In the genomic region with DNA sequence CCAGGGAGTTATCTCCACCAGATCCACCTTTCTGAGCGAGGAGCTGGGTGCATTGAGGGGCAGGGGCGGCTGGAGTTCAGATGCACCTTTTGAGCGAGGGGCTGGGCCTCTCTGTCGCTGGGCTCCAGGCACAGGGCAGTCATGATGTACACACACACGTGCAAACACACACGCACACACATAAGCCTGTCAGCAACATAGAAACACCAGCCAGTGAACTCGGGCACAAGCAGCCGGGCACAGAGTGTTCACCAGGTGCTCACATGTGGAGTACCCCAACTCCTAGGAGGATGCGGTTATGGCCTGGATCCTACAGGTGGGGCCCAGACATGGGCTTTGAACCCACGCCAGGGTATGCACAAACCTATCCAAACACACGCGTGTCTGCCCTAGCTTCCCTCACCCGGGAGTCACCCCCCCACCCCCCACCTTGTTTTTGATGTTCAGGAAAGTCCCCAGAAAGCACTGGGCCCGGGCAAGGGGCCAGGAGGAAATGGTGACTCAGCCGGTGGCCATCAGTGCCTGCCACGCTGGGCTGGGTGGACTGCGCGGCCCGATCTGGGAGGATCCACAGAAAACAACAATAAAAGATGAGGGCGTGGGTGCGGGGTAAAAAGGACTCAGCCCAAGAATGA, we compare ENCODE assay signal across 8 cellular contexts. TPM values are rescaled to one million over a fixed set of nuclear protein-coding genes. Genes with fewer than 3 reads are reported as not detected.
A peak's percentile ranks its signal among the peaks of the same experiment; 100 is the strongest.
DNase-seq lines count a peak whose midpoint lies in the region; ATAC-seq and TF ChIP-seq lines count a peak whose summit lies in the region.
"Had no signal": no experiment of that assay in that cellular context is flagged by ENCODE, and none has a peak within 500 bp of the region (broad histone marks: within the 10 kb centered on the region; RNA-seq: fewer than 3 reads in every experiment).

No MANE protein-coding gene starts in this region.

- WGBS in testis, 2 donors, result 32 to 50% methylated on average over 18 to 21 of the region's 21 CpGs

- H3K4me1 ChIP-seq in mucosa of stomach (ENCODE audit: control insufficient read depth, insufficient read depth, low read length), result peaks cover 47% of the 10 kb centered on the region
- peaks cover 52% of the 10 kb centered on the region for H3K4me1 ChIP-seq in testis

- no peak for ATAC-seq in GM19467 (IDR thresholded peaks at IDR 0.05; ENCODE audit: unreplicated experiment)

- H3K9me3 ChIP-seq in mucosa of stomach (ENCODE audit: control insufficient read depth, low read length) (no peaks in the 10 kb centered on the region), testis (no peaks in the 10 kb centered on the region)

- DNase-seq in HT1080 (ENCODE audit: low read depth), result peak; percentile 81
- peak; percentile 59 for DNase-seq in activated CD4-positive, alpha-beta T cell treated with anti-CD3 and anti-CD28 coated beads for 48 hours
- peak; percentile 95 to 99 for DNase-seq in dermis microvascular lymphatic vessel endothelial cell (ENCODE audit: low read depth in 2 of 2)
- DNase-seq in testis, result peak; percentile 57
- DNase-seq in islet precursor cell, result no peak

- H3K4me3 ChIP-seq in mucosa of stomach (ENCODE audit: low read length), result no peak overlapping the region
- H3K4me3 ChIP-seq in testis, result no peak overlapping the region
- H3K4me3 ChIP-seq: cardiac muscle cell had no signal

- intact Hi-C loops in testis (cut with DNase I; ENCODE audit: low total_unique reads), result no loop called here

- TF ChIP-seq POLR2A in testis (IDR thresholded peaks at IDR 0.05), result no peak

- H3K27me3 ChIP-seq in mucosa of stomach (ENCODE audit: control insufficient read depth, insufficient read depth, low read length) (no peaks in the 10 kb centered on the region), testis (no peaks in the 10 kb centered on the region)
- H3K27me3 ChIP-seq: cardiac muscle cell had no signal

- H3K36me3 ChIP-seq in mucosa of stomach (ENCODE audit: control insufficient read depth, insufficient read depth, low read length) (no peaks in the 10 kb centered on the region), testis (ENCODE audit: low read depth, missing control alignments) (no peaks in the 10 kb centered on the region)
- H3K36me3 ChIP-seq: cardiac muscle cell had no signal

- peak overlapping the region; percentile 41 for H3K9ac ChIP-seq in mucosa of stomach (ENCODE audit: low read length)

- TF ChIP-seq CTCF in testis (IDR thresholded peaks at IDR 0.05), result no peak

- peak overlapping the region; percentile 81 to 90 for H3K27ac ChIP-seq in testis
- H3K27ac ChIP-seq: cardiac muscle cell had no signal

RNA-seq across cellular contexts. Expression of a gene that starts 13.3 kb away (rescaled TPM):
- total RNA-seq in HT1080 (2014; rRNA removed; shearing (Covaris generic)), result 8.7 and 10.3 TPM in 2 replicates
- 9.8 and 10.5 TPM in 2 replicates for polyA plus RNA-seq in HT1080 (2015; cell fraction: cytosol; rRNA removed)
- polyA plus RNA-seq in HT1080 (2015; cell fraction: nucleus; rRNA removed), result 16.5 and 19.4 TPM in 2 replicates
- 41.1 and 108 TPM in 2 replicates for total RNA-seq in dermis microvascular lymphatic vessel endothelial cell
- 10 to 100 TPM; 13.0 to 15.3 TPM for total RNA-seq in testis
- polyA plus RNA-seq in testis (ENCODE audit: insufficient read depth, low read depth, low replicate concordance), result 10.3 TPM

RNA-seq across cellular contexts. Expression of a gene that starts 54.3 kb away (rescaled TPM):
- not detected in 2 replicates for total RNA-seq in HT1080 (2014; rRNA removed; shearing (Covaris generic))
- polyA plus RNA-seq in HT1080 (2015; cell fraction: cytosol; rRNA removed), result 0.08 TPM in 1 of 2 replicates, not detected in the other
- polyA plus RNA-seq in HT1080 (2015; cell fraction: nucleus; rRNA removed), result 0.07 and 0.11 TPM in 2 replicates
- total RNA-seq in dermis microvascular lymphatic vessel endothelial cell (under 0.01 and 0.25 TPM in 2 replicates), testis (10 to 100 TPM; 10.3 to 15.9 TPM)
- polyA plus RNA-seq in testis (ENCODE audit: insufficient read depth, low read depth, low replicate concordance), result 4.4 TPM
